3 cellular contexts compared by ENCODE assay signal in the genomic region with DNA sequence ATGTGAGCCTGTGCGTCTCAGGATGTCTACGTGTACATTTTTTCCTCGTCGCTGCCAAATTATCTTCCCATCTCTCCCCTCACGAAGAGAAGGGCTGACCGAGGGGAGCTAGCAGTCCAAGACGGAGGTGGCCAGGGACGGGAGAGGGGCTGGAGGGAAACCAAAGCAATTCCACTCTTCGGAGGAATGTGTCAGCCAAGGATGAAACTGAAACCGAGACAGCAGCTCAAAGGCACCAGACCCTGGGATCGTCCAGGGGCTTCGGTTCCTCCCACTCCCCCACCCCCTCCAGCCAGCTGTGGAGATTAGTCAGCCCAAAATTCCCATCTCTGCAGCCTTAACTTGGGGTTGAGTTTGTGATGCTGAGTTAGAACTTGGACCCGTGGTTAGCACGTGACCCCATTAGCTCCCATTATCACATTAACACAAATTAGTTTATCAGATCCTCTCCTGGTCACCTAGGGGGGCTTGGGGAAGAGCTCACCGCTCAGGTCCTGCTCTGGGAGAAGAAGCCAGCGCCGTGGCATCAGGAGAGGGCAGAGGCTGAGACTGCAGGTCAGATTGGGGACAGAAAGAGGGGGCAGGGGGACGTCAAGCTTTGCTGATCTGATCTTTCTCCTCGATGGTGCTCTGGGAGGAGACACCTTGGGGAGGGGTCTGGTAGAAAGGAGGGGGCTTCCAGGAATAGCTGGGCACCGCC.
TF ChIP-seq lines count a peak whose summit lies in the region.

No MANE protein-coding gene starts in this region.

TF ChIP-seq in SK-N-SH, 30 proteins besides CTCF, POLR2A, EP300 and RAD21 (continues in another document):
- no peak for TF ChIP-seq ELF1 (IDR thresholded peaks at IDR 0.05)
- no peak for TF ChIP-seq NFIC (IDR thresholded peaks at IDR 0.05; ENCODE audit: borderline replicate concordance)
- TF ChIP-seq, protein P1, sequence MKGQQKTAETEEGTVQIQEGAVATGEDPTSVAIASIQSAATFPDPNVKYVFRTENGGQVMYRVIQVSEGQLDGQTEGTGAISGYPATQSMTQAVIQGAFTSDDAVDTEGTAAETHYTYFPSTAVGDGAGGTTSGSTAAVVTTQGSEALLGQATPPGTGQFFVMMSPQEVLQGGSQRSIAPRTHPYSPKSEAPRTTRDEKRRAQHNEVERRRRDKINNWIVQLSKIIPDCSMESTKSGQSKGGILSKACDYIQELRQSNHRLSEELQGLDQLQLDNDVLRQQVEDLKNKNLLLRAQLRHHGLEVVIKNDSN (IDR thresholded peaks at IDR 0.05; ENCODE audit: borderline replicate concordance, low read depth), result no peak
- TF ChIP-seq, protein P2, sequence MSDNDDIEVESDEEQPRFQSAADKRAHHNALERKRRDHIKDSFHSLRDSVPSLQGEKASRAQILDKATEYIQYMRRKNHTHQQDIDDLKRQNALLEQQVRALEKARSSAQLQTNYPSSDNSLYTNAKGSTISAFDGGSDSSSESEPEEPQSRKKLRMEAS (IDR thresholded peaks at IDR 0.05; ENCODE audit: low read depth), result no peak
- TF ChIP-seq REST (IDR thresholded peaks at IDR 0.05; ENCODE audit: low read depth, low read length), result no peak
- no peak for TF ChIP-seq USF2 (IDR thresholded peaks at IDR 0.05; ENCODE audit: borderline replicate concordance, low read depth, low read length)
- TF ChIP-seq EZH2phosphoT487 (IDR thresholded peaks at IDR 0.05; ENCODE audit: borderline replicate concordance, low read depth), result no peak
- TF ChIP-seq JUND (IDR thresholded peaks at IDR 0.05), result no peak
- TF ChIP-seq FOXJ3 (CRISPR knock-in tag; IDR thresholded peaks at IDR 0.05), result no peak
- no peak for TF ChIP-seq TCF12 (IDR thresholded peaks at IDR 0.05)
- TF ChIP-seq RXRA (IDR thresholded peaks at IDR 0.05; ENCODE audit: borderline replicate concordance, low read depth), result no peak
- no peak for TF ChIP-seq CHD2 (IDR thresholded peaks at IDR 0.05; ENCODE audit: low read length, partially characterized antibody)
- TF ChIP-seq FOXM1 (IDR thresholded peaks at IDR 0.05; ENCODE audit: low read depth), result no peak
- no peak for TF ChIP-seq MEF2A (IDR thresholded peaks at IDR 0.05; ENCODE audit: borderline replicate concordance, low read depth)
- no peak for TF ChIP-seq RCOR1 (IDR thresholded peaks at IDR 0.05; ENCODE audit: low read length)
- TF ChIP-seq TAF1 (IDR thresholded peaks at IDR 0.05; ENCODE audit: borderline replicate concordance, low read depth, low read length), result no peak

TF ChIP-seq in SK-N-SH treated with all-trans-retinoic acid at 6 μM for 48 hours, 23 proteins besides CTCF, POLR2A, EP300 and RAD21:
- TF ChIP-seq RARB (CRISPR knock-in tag; IDR thresholded peaks at IDR 0.05) (no peak), BACH2 (CRISPR knock-in tag; IDR thresholded peaks at IDR 0.05; ENCODE audit: borderline replicate concordance) (no peak), ISL1 (CRISPR knock-in tag; IDR thresholded peaks at IDR 0.05) (no peak), ZNF8 (CRISPR knock-in tag; IDR thresholded peaks at IDR 0.05) (no peak), TSHZ2 (CRISPR knock-in tag; IDR thresholded peaks at IDR 0.05) (no peak), CSDC2 (CRISPR knock-in tag; IDR thresholded peaks at IDR 0.05) (no peak), ZNF70 (CRISPR knock-in tag; IDR thresholded peaks at IDR 0.05) (no peak), ZFP30 (CRISPR knock-in tag; IDR thresholded peaks at IDR 0.05) (no peak), SNAI2 (CRISPR knock-in tag; IDR thresholded peaks at IDR 0.05) (no peak), GLIS3 (CRISPR knock-in tag; IDR thresholded peaks at IDR 0.05) (no peak), PPARA (CRISPR knock-in tag; IDR thresholded peaks at IDR 0.05; ENCODE audit: borderline replicate concordance) (no peak), ARNTL (CRISPR knock-in tag; IDR thresholded peaks at IDR 0.05; ENCODE audit: borderline replicate concordance, low read depth) (no peak), ESRRG (CRISPR knock-in tag; IDR thresholded peaks at IDR 0.05) (no peak), TCF4 (CRISPR knock-in tag; IDR thresholded peaks at IDR 0.05; ENCODE audit: borderline replicate concordance) (no peak)
- TF ChIP-seq, protein P3, sequence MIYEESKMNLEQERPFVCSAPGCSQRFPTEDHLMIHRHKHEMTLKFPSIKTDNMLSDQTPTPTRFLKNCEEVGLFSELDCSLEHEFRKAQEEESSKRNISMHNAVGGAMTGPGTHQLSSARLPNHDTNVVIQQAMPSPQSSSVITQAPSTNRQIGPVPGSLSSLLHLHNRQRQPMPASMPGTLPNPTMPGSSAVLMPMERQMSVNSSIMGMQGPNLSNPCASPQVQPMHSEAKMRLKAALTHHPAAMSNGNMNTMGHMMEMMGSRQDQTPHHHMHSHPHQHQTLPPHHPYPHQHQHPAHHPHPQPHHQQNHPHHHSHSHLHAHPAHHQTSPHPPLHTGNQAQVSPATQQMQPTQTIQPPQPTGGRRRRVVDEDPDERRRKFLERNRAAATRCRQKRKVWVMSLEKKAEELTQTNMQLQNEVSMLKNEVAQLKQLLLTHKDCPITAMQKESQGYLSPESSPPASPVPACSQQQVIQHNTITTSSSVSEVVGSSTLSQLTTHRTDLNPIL (CRISPR knock-in tag; IDR thresholded peaks at IDR 0.05; ENCODE audit: low read depth), result no peak
- TF ChIP-seq, protein P4, sequence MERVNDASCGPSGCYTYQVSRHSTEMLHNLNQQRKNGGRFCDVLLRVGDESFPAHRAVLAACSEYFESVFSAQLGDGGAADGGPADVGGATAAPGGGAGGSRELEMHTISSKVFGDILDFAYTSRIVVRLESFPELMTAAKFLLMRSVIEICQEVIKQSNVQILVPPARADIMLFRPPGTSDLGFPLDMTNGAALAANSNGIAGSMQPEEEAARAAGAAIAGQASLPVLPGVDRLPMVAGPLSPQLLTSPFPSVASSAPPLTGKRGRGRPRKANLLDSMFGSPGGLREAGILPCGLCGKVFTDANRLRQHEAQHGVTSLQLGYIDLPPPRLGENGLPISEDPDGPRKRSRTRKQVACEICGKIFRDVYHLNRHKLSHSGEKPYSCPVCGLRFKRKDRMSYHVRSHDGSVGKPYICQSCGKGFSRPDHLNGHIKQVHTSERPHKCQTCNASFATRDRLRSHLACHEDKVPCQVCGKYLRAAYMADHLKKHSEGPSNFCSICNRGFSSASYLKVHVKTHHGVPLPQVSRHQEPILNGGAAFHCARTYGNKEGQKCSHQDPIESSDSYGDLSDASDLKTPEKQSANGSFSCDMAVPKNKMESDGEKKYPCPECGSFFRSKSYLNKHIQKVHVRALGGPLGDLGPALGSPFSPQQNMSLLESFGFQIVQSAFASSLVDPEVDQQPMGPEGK (CRISPR knock-in tag; IDR thresholded peaks at IDR 0.05; ENCODE audit: borderline replicate concordance), result no peak

TF ChIP-seq in endothelial cell of umbilical vein, 7 proteins besides CTCF, POLR2A, EP300 and RAD21:
- TF ChIP-seq GATA2 (IDR thresholded peaks at IDR 0.05; ENCODE audit: insufficient read depth, insufficient read length, low read depth, low read length), result no peak
- no peak for TF ChIP-seq POLR2AphosphoS5 (IDR thresholded peaks at IDR 0.05; ENCODE audit: insufficient read depth, low read depth, low read length)
- TF ChIP-seq, protein P2 (IDR thresholded peaks at IDR 0.05; ENCODE audit: insufficient read depth, insufficient read length), result no peak
- no peak for TF ChIP-seq JUN (IDR thresholded peaks at IDR 0.05; ENCODE audit: borderline replicate concordance, insufficient read depth, insufficient read length, low read depth)
- no peak for TF ChIP-seq EZH2 (IDR thresholded peaks at IDR 0.05; ENCODE audit: borderline replicate concordance, low read depth, low read length, severe bottlenecking)
- no peak for TF ChIP-seq MYC (IDR thresholded peaks at IDR 0.05; ENCODE audit: low read depth, low read length)
- no peak for TF ChIP-seq FOS (IDR thresholded peaks at IDR 0.05; ENCODE audit: borderline replicate concordance, insufficient read depth, low read length)
